Comparison of ENCODE assay signal across 27 cellular contexts in the genomic region with DNA sequence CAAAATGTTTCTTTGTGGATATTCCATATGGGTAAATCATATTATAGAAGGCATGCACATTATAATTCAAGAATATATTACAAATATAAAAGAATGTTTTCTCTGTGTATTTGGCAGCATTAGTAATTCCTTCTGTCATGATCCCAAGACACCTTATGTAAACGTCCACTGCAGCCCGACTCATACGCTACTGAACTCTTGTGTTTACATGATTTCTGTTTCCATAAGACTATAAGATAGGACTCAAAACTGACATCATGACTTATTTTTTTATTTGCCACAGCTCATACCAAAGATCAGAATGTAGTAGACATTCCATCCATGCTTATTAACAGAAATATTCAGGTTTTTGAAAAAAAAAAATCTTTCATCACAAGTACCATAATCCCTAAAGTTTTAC.
DNase-seq lines count a peak whose midpoint lies in the region; ATAC-seq and TF ChIP-seq lines count a peak whose summit lies in the region.
"Had no signal": no experiment of that assay in that cellular context is flagged by ENCODE, and none has a peak within 500 bp of the region (broad histone marks: within the 10 kb centered on the region; RNA-seq: fewer than 3 reads in every experiment).

No MANE protein-coding gene starts in this region.

- in situ Hi-C loops in Panc1 (cut with HindIII; ENCODE audit: low pct_unique_long_range_greater_than_20kb, low sequenced_read_pairs), result no loop called here

- no peaks in the 10 kb centered on the region for H3K79me2 ChIP-seq in neural progenitor cell (ENCODE audit: low read depth)

- CTCF ChIA-PET in Panc1 (lab: Charles Lee), result no interaction called here

- no peaks in the 10 kb centered on the region for H4K20me1 ChIP-seq in neural progenitor cell (ENCODE audit: low read depth)

- no peak overlapping the region for H3K4me2 ChIP-seq in neural progenitor cell
- H3K4me2 ChIP-seq: GM23338, KMS-11 had no signal

- TF ChIP-seq EP300 in esophagus muscularis mucosa (IDR thresholded peaks at IDR 0.05), result no peak

- no peak overlapping the region for H3K27ac Mint-ChIP-seq in neural progenitor cell
- H3K27ac Mint-ChIP-seq: activated CD8-positive, alpha-beta T cell treated with anti-CD3 and anti-CD28 coated beads, Interleukin-2, amount 10 ng/mL, durations not matched to agents 7 days and 5 days; endodermal cell; GM23338; stimulated activated memory B cell treated with anti-CD40 and anti-IgM and Interleukin-4, amounts not matched to agents 10 μg/mL and 1 μg/mL and 100 μg/mL, for 72 hours had no signal

- no peaks in the 10 kb centered on the region for H3K36me3 Mint-ChIP-seq in neural progenitor cell

- TF ChIP-seq CTCF in Panc1 (IDR thresholded peaks at IDR 0.05), result no peak
- no peak for TF ChIP-seq CTCF in retinal pigment epithelial cell (conservative IDR thresholded peaks at IDR 0.05; ENCODE audit: low read depth, low read length)
- TF ChIP-seq CTCF in esophagus muscularis mucosa (IDR thresholded peaks at IDR 0.05), result no peak
- no peak for TF ChIP-seq CTCF in neural progenitor cell (IDR thresholded peaks at IDR 0.05)

- no TSS peak for BruUV-seq in Panc1 (replicated peaks; lab: Mats Ljungman, UMichigan)

- H3K9ac ChIP-seq in neural progenitor cell, result no peak overlapping the region
- H3K9ac ChIP-seq: KMS-11 had no signal

- no peaks in the 10 kb centered on the region for H3F3A ChIP-seq in neural progenitor cell (ENCODE audit: low read depth)

- 63% methylated on average over 3 of the region's 3 CpGs for WGBS in esophagus muscularis mucosa

- H3K9me3 ChIP-seq in Panc1 (ENCODE audit: control insufficient read depth, insufficient read depth, low read depth, low read length), result no peaks in the 10 kb centered on the region
- H3K9me3 ChIP-seq in esophagus muscularis mucosa, result no peaks in the 10 kb centered on the region
- H3K9me3 ChIP-seq in neural progenitor cell (ENCODE audit: low read depth), result no peaks in the 10 kb centered on the region
- H3K9me3 ChIP-seq: heart left ventricle, SJSA1, testis had no signal

- ATAC-seq in Panc1 (no peak), GM21528 (IDR thresholded peaks at IDR 0.05; ENCODE audit: low FRiP score, unreplicated experiment) (no peak)
- ATAC-seq: activated CD8-positive, alpha-beta T cell treated with anti-CD3 and anti-CD28 coated beads, Interleukin-2, amount 10 ng/mL, durations not matched to agents 7 days and 5 days; GM23338; heart left ventricle; left lobe of liver; stimulated activated memory B cell treated with anti-CD40 and anti-IgM and Interleukin-4, amounts not matched to agents 10 μg/mL and 1 μg/mL and 100 μg/mL, for 72 hours had no signal

- DNase-seq in EL (peak; percentile 32), Panc1 (ENCODE audit: low read depth, low spot score) (peak; percentile 15), fibroblast of gingiva (ENCODE audit: low read depth) (peak; percentile 27), retinal pigment epithelial cell (ENCODE audit: low read depth) (peak; percentile 17), esophagus muscularis mucosa (ENCODE audit: extremely low spot score) (no peak), A172 (ENCODE audit: low spot score) (no peak), neural progenitor cell (ENCODE audit: low spot score) (no peak)
- DNase-seq: activated CD4-positive, CD25-positive, alpha-beta regulatory T cell treated with anti-CD3 and anti-CD28 coated beads, Interleukin-2, amount 50 U/mL, for 72 hours; activated CD8-positive, alpha-beta T cell treated with anti-CD3 and anti-CD28 coated beads, Interleukin-2, amount 10 ng/mL, durations not matched to agents 7 days and 5 days; activated effector memory CD4-positive, alpha-beta T cell treated with Interleukin-2 at 50 U/mL for 16 hours; activated T-cell treated with anti-CD3 and anti-CD28 coated beads for 4 hours; cortex of kidney; endodermal cell; heart left ventricle; mesendoderm; NCI-H1694; NCI-H526; nucleus accumbens; stimulated activated CD4-positive, alpha-beta T cell treated with anti-CD3 and anti-CD28 coated beads, Interleukin-2, amount 100 ng/mL, for 48 hours; T-helper 1 cell; testis had no signal

- POLR2A ChIA-PET in Panc1 (lab: Charles Lee), result no interaction called here

- H3K9me3 Mint-ChIP-seq in neural progenitor cell, result no peaks in the 10 kb centered on the region
- H3K9me3 Mint-ChIP-seq: endodermal cell; GM23338; stimulated activated memory B cell treated with anti-CD40 and anti-IgM and Interleukin-4, amounts not matched to agents 10 μg/mL and 1 μg/mL and 100 μg/mL, for 72 hours had no signal

- no peak overlapping the region for H3K27ac ChIP-seq in Panc1 (ENCODE audit: low read length)
- no peak overlapping the region for H3K27ac ChIP-seq in esophagus muscularis mucosa (replicated peaks in 1 of 4)
- no peak overlapping the region for H3K27ac ChIP-seq in neural progenitor cell
- H3K27ac ChIP-seq: heart left ventricle, KMS-11, SJSA1, testis had no signal

- no peak overlapping the region for H3K4me3 Mint-ChIP-seq in neural progenitor cell
- H3K4me3 Mint-ChIP-seq: activated CD8-positive, alpha-beta T cell treated with anti-CD3 and anti-CD28 coated beads, Interleukin-2, amount 10 ng/mL, durations not matched to agents 7 days and 5 days; endodermal cell; GM23338; stimulated activated memory B cell treated with anti-CD40 and anti-IgM and Interleukin-4, amounts not matched to agents 10 μg/mL and 1 μg/mL and 100 μg/mL, for 72 hours had no signal

- H3K4me3 ChIP-seq in Panc1 (ENCODE audit: low read depth in 2 of 2, low read length in 2 of 2) (no peak overlapping the region), retinal pigment epithelial cell (ENCODE audit: low read length) (no peak overlapping the region), esophagus muscularis mucosa (no peak overlapping the region), neural progenitor cell (no peak overlapping the region)
- H3K4me3 ChIP-seq: GM23338, heart left ventricle, SJSA1, testis had no signal

- TF ChIP-seq POLR2A in esophagus muscularis mucosa (IDR thresholded peaks at IDR 0.05; ENCODE audit: low read depth), result no peak

- H3K36me3 ChIP-seq in Panc1 (ENCODE audit: control insufficient read depth, insufficient read depth, low read length) (no peaks in the 10 kb centered on the region), esophagus muscularis mucosa (no peaks in the 10 kb centered on the region), neural progenitor cell (no peaks in the 10 kb centered on the region)
- H3K36me3 ChIP-seq: heart left ventricle, SJSA1 had no signal

- H2AFZ ChIP-seq in neural progenitor cell (replicated peaks), result no peak overlapping the region
- H2AFZ ChIP-seq: GM23338 had no signal

- H3K4me1 Mint-ChIP-seq in neural progenitor cell, result no peaks in the 10 kb centered on the region
- H3K4me1 Mint-ChIP-seq: endodermal cell; stimulated activated memory B cell treated with anti-CD40 and anti-IgM and Interleukin-4, amounts not matched to agents 10 μg/mL and 1 μg/mL and 100 μg/mL, for 72 hours had no signal

- H3K27me3 Mint-ChIP-seq in neural progenitor cell (ENCODE audit: insufficient read depth, low read depth), result peaks cover 2% of the 10 kb centered on the region
- H3K27me3 Mint-ChIP-seq: stimulated activated memory B cell treated with anti-CD40 and anti-IgM and Interleukin-4, amounts not matched to agents 10 μg/mL and 1 μg/mL and 100 μg/mL, for 72 hours had no signal

- H3K4me1 ChIP-seq in Panc1 (ENCODE audit: control insufficient read depth, insufficient read depth, low read length) (no peaks in the 10 kb centered on the region), esophagus muscularis mucosa (no peaks in the 10 kb centered on the region), neural progenitor cell (no peaks in the 10 kb centered on the region)
- H3K4me1 ChIP-seq: heart left ventricle, testis had no signal

- no peaks in the 10 kb centered on the region for H3K27me3 ChIP-seq in Panc1 (ENCODE audit: control insufficient read depth, insufficient read depth, low read length)
- no peaks in the 10 kb centered on the region for H3K27me3 ChIP-seq in esophagus muscularis mucosa
- no peaks in the 10 kb centered on the region for H3K27me3 ChIP-seq in neural progenitor cell
- H3K27me3 ChIP-seq: heart left ventricle, SJSA1, testis had no signal

- intact Hi-C loops in Panc1 (cut with micrococcal nuclease; ENCODE audit: unreplicated experiment), result no loop called here
- intact Hi-C loops in esophagus muscularis mucosa (cut with DNase I), result no loop called here

Comparison
In these comparisons a context has a peak if more than half of its experiments do, and no peak if none do; other contexts are left out.
1. DNase-seq: peak in EL (single experiment), Panc1 (single experiment), fibroblast of gingiva (single experiment) and retinal pigment epithelial cell (single experiment); none in esophagus muscularis mucosa (single experiment), A172 (single experiment) and neural progenitor cell (single experiment).